Comparison of ENCODE assay signal across 1 cellular context in genomic region chr1:156885314-156885713, GRCh38.
TF ChIP-seq lines count a peak whose summit lies in the region.

No MANE protein-coding gene starts in this region.

TF ChIP-seq in H1, 55 proteins besides CTCF, POLR2A, EP300 and RAD21:
- TF ChIP-seq KDM1A (IDR thresholded peaks at IDR 0.05; ENCODE audit: borderline replicate concordance, low read length): no peak
- TF ChIP-seq TEAD4 (IDR thresholded peaks at IDR 0.05; ENCODE audit: low read depth, low read length): 0 out of 2 replicates have a peak, but pooled peaks have one; percentile 36
- TF ChIP-seq NANOG (IDR thresholded peaks at IDR 0.05; ENCODE audit: insufficient read depth, low read depth, low read length, poor library complexity, severe bottlenecking): no peak
- TF ChIP-seq FOSL1 (IDR thresholded peaks at IDR 0.05; ENCODE audit: insufficient read depth, low read depth, low read length): no peak
